11 cellular contexts compared by ENCODE assay signal in genomic region chr3:33392703-33393125, GRCh38. TPM values are rescaled to one million over a fixed set of nuclear protein-coding genes. Genes with fewer than 3 reads are reported as not detected.
DNase-seq lines count a peak whose midpoint lies in the region; ATAC-seq and TF ChIP-seq lines count a peak whose summit lies in the region.
"Had no signal": no experiment of that assay in that cellular context is flagged by ENCODE, and none has a peak within 500 bp of the region (broad histone marks: within the 10 kb centered on the region; RNA-seq: fewer than 3 reads in every experiment).

No MANE protein-coding gene starts in this region.

- H3K4me3 Mint-ChIP-seq in chondrocyte (ENCODE audit: unreplicated experiment): no peak overlapping the region
- H3K4me3 Mint-ChIP-seq: activated naive CD8-positive, alpha-beta T cell treated with anti-CD3 and anti-CD28 coated beads, Interleukin-2, amount 10 ng/mL, durations not matched to agents 7 days and 5 days; neural crest cell; WTC11 had no signal

- H3K9me3 Mint-ChIP-seq in chondrocyte (ENCODE audit: low read depth): no peaks in the 10 kb centered on the region
- H3K9me3 Mint-ChIP-seq: activated naive CD8-positive, alpha-beta T cell treated with anti-CD3 and anti-CD28 coated beads, Interleukin-2, amount 10 ng/mL, durations not matched to agents 7 days and 5 days; neural crest cell; WTC11 had no signal

- H3K36me3 Mint-ChIP-seq in chondrocyte (ENCODE audit: low read depth): peaks cover 42% of the 10 kb centered on the region

- no peak for TF ChIP-seq CTCF in chondrocyte (IDR thresholded peaks at IDR 0.05)

- H3K4me1 Mint-ChIP-seq in chondrocyte (ENCODE audit: low read depth): peaks cover 74% of the 10 kb centered on the region
- H3K4me1 Mint-ChIP-seq: neural crest cell, WTC11 had no signal

- H3K27ac Mint-ChIP-seq in chondrocyte (ENCODE audit: unreplicated experiment): peak overlapping the region; percentile 93
- H3K27ac Mint-ChIP-seq: WTC11 had no signal

- peak; percentile 84 for DNase-seq in Daoy (ENCODE audit: low read depth)
- DNase-seq in M059J (ENCODE audit: low read depth): peak; percentile 92
- DNase-seq in chondrocyte (ENCODE audit: low spot score): no peak
- DNase-seq in non-pigmented ciliary epithelial cell (ENCODE audit: low read depth): peak; percentile 73
- no peak for DNase-seq in left lobe of liver (ENCODE audit: low spot score)
- DNase-seq in HuH-7 (ENCODE audit: low spot score): no peak
- no peak for DNase-seq in SIG-M5 (lab: John Stamatoyannopoulos, UW)
- DNase-seq: activated naive CD8-positive, alpha-beta T cell treated with anti-CD3 and anti-CD28 coated beads, Interleukin-2, amount 10 ng/mL, durations not matched to agents 7 days and 5 days had no signal

- no peaks in the 10 kb centered on the region for H3K27me3 Mint-ChIP-seq in chondrocyte (ENCODE audit: low read depth)
- H3K27me3 Mint-ChIP-seq: activated naive CD8-positive, alpha-beta T cell treated with anti-CD3 and anti-CD28 coated beads, Interleukin-2, amount 10 ng/mL, durations not matched to agents 7 days and 5 days had no signal

- no peak for ATAC-seq in left lobe of liver
- no peak for ATAC-seq in GM18870 (IDR thresholded peaks at IDR 0.05; ENCODE audit: unreplicated experiment)
- ATAC-seq: WTC11 had no signal

RNA-seq across cellular contexts. Expression of gene UBP1, which starts 47.5 kb away (rescaled TPM):
- 14.8 and 19.8 TPM in 2 replicates for total RNA-seq in Daoy (2014; rRNA removed; shearing (Covaris generic))
- 23.9 and 25.9 TPM in 2 replicates for total RNA-seq in M059J (2014; rRNA removed; shearing (Covaris generic))
- total RNA-seq in chondrocyte (60.6 to 61.8 TPM (median 60.9 TPM) in 3 replicates), left lobe of liver (24.3 TPM)

Comparison
In these comparisons a context has a peak if more than half of its experiments do, and no peak if none do; other contexts are left out.
1. DNase-seq: peak in Daoy (single experiment), M059J (single experiment) and non-pigmented ciliary epithelial cell (single experiment); none in chondrocyte (single experiment), left lobe of liver (single experiment), HuH-7 (single experiment) and SIG-M5 (single experiment).